ENCODE assay signal across 8 cellular contexts in the genomic region with DNA sequence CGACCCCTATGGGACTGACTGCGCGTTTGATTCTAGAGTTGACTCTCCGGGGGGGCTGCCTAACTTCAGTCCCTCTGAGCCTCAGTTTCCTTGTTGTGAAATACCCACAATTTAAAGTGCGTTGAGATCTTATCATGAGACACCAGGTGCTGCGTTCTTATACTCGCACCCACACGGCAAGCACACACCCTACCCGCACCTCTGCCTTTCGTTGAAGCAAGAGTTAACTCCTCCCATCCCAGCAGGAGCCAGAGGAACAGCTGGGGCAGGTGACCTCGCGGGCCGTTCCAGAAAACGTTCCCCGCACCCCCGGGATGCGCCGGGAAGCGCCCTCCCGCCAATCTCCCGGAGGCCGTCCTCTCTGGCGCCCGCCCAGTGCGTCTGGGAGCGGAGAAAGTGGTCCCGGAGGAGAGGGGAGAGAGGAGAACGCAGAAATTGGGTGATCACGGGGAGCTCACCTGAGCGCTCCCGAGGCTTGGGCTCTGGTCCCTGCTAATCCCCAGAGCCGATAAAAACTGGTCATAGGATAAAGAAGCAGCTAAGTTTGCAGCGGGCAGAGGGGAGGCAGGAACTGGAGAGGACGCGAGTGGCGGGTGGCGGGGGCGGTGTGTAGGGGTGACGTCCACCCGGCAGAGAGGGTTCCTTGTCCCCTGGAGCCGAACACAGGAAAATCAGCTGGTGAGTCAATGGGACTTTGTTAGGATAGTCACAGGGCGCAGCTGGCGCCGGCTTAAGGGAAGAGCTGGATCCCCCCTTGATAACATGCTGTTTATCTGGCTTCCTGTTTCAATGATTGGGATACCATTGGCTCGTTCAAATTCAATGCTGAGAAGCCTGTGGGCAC. TPM values are rescaled to one million over a fixed set of nuclear protein-coding genes. Genes with fewer than 3 reads are reported as not detected.
A peak's percentile ranks its signal among the peaks of the same experiment; 100 is the strongest.
DNase-seq lines count a peak whose midpoint lies in the region; TF ChIP-seq lines count a peak whose summit lies in the region.

No MANE protein-coding gene starts in this region.

- H3K27ac ChIP-seq in left ventricle myocardium inferior (replicated peaks): peak overlapping the region; percentile 91

- H3K27ac Mint-ChIP-seq in osteocyte (ENCODE audit: unreplicated experiment): peak overlapping the region; percentile 98

- H3K36me3 Mint-ChIP-seq in osteocyte (ENCODE audit: unreplicated experiment): no peaks in the 10 kb centered on the region

- TF ChIP-seq CTCF in left ventricle myocardium inferior (IDR thresholded peaks at IDR 0.05; ENCODE audit: borderline replicate concordance) (no peak), osteocyte (IDR thresholded peaks at IDR 0.05) (no peak), GM20000 (IDR thresholded peaks at IDR 0.05; ENCODE audit: extremely low read depth, missing control alignments) (no peak)

- H3K27me3 Mint-ChIP-seq in osteocyte (ENCODE audit: unreplicated experiment): no peaks in the 10 kb centered on the region

- H3K36me3 ChIP-seq in adipocyte (ENCODE audit: control insufficient read depth, insufficient read depth, low read length, severe bottlenecking) (no peaks in the 10 kb centered on the region), left ventricle myocardium inferior (no peaks in the 10 kb centered on the region)

- intact Hi-C loops in left ventricle myocardium inferior (cut with micrococcal nuclease): no loop called here

- H3K9me3 Mint-ChIP-seq in osteocyte (ENCODE audit: unreplicated experiment): peaks cover 5% of the 10 kb centered on the region

- H3K4me1 Mint-ChIP-seq in osteocyte (ENCODE audit: unreplicated experiment): peaks cover 80% of the 10 kb centered on the region

- peak overlapping the region; percentile 85 for H3K4me3 Mint-ChIP-seq in osteocyte (ENCODE audit: unreplicated experiment)

- H3K4me3 ChIP-seq in adipocyte (ENCODE audit: low read length): peak overlapping the region; percentile 87
- peak overlapping the region; percentile 81 for H3K4me3 ChIP-seq in left ventricle myocardium inferior

- DNase-seq in EH (ENCODE audit: low read depth) (peak; percentile 86), NCI-H2171 treated with DMSO at 0.1 percent for 48 hours (lab: John Stamatoyannopoulos, UW) (peak; percentile 82), adipocyte (ENCODE audit: low read depth) (peak; percentile 77), left ventricle myocardium inferior (peak; percentile 59), osteocyte (ENCODE audit: extremely low spot score, unreplicated experiment) (no peak), LoVo (ENCODE audit: low spot score) (no peak), GM20000 (ENCODE audit: low spot score) (no peak), NOMO-1 (lab: John Stamatoyannopoulos, UW; ENCODE audit: unreplicated experiment in 2 of 2) (no peak)

- no peaks in the 10 kb centered on the region for H3K27me3 ChIP-seq in adipocyte (replicated peaks; ENCODE audit: control insufficient read depth, insufficient read depth, low read length)
- H3K27me3 ChIP-seq in left ventricle myocardium inferior (ENCODE audit: low read depth): no peaks in the 10 kb centered on the region

- peak overlapping the region; percentile 86 for H3K9ac ChIP-seq in adipocyte (ENCODE audit: low read length)

- H3K4me1 ChIP-seq in adipocyte (ENCODE audit: control insufficient read depth, insufficient read depth, low read length): peaks cover 79% of the 10 kb centered on the region
- H3K4me1 ChIP-seq in left ventricle myocardium inferior: peaks cover 95% of the 10 kb centered on the region

- H3K9me3 ChIP-seq in adipocyte (ENCODE audit: control insufficient read depth, low read length): no peaks in the 10 kb centered on the region
- H3K9me3 ChIP-seq in left ventricle myocardium inferior (replicated peaks): no peaks in the 10 kb centered on the region

RNA-seq across cellular contexts. Expression of gene NAV1, which starts 0.9 kb away (rescaled TPM):
- total RNA-seq in left ventricle myocardium inferior: 74.8 TPM
- 286 and 288 TPM in 2 replicates for total RNA-seq in osteocyte

RNA-seq across cellular contexts. Expression of gene CSRP1, which starts 32.9 kb away (rescaled TPM):
- total RNA-seq in left ventricle myocardium inferior (41.0 TPM), osteocyte (0.56 and 1.6 TPM in 2 replicates)

Comparison
In these comparisons a context has a peak if more than half of its experiments do, and no peak if none do; other contexts are left out.
1. DNase-seq: peak in EH (single experiment), NCI-H2171 treated with DMSO at 0.1 percent for 48 hours (single experiment), adipocyte (single experiment) and left ventricle myocardium inferior (single experiment); none in osteocyte (single experiment), LoVo (single experiment), GM20000 (single experiment) and NOMO-1 (0 of 2).
2. RNA of gene CSRP1, which starts 32.9 kb away (total RNA-seq): 41.0 TPM in left ventricle myocardium inferior (single experiment); 0.56 to 1.6 TPM in osteocyte; every median in the first group is over 10 times any median in the second.